Comparison of ENCODE assay signal across 1 cellular context in genomic region chr3:179713643-179714090, GRCh38.
TF ChIP-seq lines count a peak whose summit lies in the region.

No MANE protein-coding gene starts in this region.

TF ChIP-seq in GM23338, 12 proteins besides CTCF, POLR2A, EP300 and RAD21 (continued from another document):
- TF ChIP-seq, protein P1, sequence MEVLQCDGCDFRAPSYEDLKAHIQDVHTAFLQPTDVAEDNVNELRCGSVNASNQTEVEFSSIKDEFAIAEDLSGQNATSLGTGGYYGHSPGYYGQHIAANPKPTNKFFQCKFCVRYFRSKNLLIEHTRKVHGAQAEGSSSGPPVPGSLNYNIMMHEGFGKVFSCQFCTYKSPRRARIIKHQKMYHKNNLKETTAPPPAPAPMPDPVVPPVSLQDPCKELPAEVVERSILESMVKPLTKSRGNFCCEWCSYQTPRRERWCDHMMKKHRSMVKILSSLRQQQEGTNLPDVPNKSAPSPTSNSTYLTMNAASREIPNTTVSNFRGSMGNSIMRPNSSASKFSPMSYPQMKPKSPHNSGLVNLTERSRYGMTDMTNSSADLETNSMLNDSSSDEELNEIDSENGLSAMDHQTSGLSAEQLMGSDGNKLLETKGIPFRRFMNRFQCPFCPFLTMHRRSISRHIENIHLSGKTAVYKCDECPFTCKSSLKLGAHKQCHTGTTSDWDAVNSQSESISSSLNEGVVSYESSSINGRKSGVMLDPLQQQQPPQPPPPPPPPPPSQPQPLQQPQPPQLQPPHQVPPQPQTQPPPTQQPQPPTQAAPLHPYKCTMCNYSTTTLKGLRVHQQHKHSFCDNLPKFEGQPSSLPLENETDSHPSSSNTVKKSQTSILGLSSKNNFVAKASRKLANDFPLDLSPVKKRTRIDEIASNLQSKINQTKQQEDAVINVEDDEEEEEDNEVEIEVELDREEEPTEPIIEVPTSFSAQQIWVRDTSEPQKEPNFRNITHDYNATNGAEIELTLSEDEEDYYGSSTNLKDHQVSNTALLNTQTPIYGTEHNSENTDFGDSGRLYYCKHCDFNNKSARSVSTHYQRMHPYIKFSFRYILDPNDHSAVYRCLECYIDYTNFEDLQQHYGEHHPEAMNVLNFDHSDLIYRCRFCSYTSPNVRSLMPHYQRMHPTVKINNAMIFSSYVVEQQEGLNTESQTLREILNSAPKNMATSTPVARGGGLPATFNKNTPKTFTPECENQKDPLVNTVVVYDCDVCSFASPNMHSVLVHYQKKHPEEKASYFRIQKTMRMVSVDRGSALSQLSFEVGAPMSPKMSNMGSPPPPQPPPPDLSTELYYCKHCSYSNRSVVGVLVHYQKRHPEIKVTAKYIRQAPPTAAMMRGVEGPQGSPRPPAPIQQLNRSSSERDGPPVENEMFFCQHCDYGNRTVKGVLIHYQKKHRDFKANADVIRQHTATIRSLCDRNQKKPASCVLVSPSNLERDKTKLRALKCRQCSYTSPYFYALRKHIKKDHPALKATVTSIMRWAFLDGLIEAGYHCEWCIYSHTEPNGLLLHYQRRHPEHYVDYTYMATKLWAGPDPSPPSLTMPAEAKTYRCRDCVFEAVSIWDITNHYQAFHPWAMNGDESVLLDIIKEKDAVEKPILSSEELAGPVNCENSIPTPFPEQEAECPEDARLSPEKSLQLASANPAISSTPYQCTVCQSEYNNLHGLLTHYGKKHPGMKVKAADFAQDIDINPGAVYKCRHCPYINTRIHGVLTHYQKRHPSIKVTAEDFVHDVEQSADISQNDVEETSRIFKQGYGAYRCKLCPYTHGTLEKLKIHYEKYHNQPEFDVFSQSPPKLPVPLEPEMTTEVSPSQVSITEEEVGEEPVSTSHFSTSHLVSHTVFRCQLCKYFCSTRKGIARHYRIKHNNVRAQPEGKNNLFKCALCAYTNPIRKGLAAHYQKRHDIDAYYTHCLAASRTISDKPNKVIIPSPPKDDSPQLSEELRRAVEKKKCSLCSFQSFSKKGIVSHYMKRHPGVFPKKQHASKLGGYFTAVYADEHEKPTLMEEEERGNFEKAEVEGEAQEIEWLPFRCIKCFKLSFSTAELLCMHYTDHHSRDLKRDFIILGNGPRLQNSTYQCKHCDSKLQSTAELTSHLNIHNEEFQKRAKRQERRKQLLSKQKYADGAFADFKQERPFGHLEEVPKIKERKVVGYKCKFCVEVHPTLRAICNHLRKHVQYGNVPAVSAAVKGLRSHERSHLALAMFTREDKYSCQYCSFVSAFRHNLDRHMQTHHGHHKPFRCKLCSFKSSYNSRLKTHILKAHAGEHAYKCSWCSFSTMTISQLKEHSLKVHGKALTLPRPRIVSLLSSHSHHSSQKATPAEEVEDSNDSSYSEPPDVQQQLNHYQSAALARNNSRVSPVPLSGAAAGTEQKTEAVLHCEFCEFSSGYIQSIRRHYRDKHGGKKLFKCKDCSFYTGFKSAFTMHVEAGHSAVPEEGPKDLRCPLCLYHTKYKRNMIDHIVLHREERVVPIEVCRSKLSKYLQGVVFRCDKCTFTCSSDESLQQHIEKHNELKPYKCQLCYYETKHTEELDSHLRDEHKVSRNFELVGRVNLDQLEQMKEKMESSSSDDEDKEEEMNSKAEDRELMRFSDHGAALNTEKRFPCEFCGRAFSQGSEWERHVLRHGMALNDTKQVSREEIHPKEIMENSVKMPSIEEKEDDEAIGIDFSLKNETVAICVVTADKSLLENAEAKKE (CRISPR knock-in tag; IDR thresholded peaks at IDR 0.05), result no peak
- TF ChIP-seq CREB1 (CRISPR knock-in tag; IDR thresholded peaks at IDR 0.05; ENCODE audit: low read depth), result no peak
